1 cellular context compared by ENCODE assay signal in the genomic region with DNA sequence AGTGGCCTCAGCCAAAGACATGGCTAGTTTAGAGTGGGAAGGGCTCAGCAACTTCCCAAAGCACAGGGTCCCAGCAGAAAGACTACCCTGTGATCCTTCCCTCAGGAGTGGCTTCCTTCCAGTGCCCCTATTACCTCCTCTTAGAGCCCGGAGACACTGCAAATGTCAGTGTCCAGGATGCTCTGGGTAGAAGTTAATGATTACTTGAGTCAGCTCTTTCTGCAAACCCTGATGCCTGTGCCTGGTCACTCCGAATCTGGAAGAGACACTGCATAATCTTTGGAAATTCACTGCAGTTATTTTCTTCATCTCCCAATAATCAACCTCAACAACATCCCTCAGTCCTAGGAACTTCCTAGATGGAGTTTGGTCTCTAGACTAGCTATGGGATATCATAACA.
TF ChIP-seq lines count a peak whose summit lies in the region.

No MANE protein-coding gene starts in this region.

TF ChIP-seq in HepG2, 621 proteins besides CTCF, POLR2A, EP300 and RAD21 (continued from another document):
- TF ChIP-seq MAFK (conservative IDR thresholded peaks at IDR 0.05 in 1 of 2, IDR thresholded peaks at IDR 0.05 in 1 of 2; ENCODE audit: low read length in 2 of 2) = peak; percentile 67 to 74
- TF ChIP-seq CBX1 (IDR thresholded peaks at IDR 0.05; ENCODE audit: low read depth) = no peak
- no peak for TF ChIP-seq NRL (CRISPR knock-in tag; IDR thresholded peaks at IDR 0.05; ENCODE audit: borderline replicate concordance)
- TF ChIP-seq, protein P1, sequence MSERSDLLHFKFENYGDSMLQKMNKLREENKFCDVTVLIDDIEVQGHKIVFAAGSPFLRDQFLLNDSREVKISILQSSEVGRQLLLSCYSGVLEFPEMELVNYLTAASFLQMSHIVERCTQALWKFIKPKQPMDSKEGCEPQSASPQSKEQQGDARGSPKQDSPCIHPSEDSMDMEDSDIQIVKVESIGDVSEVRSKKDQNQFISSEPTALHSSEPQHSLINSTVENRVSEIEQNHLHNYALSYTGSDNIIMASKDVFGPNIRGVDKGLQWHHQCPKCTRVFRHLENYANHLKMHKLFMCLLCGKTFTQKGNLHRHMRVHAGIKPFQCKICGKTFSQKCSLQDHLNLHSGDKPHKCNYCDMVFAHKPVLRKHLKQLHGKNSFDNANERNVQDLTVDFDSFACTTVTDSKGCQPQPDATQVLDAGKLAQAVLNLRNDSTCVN (CRISPR knock-in tag; IDR thresholded peaks at IDR 0.05; ENCODE audit: borderline replicate concordance) = no peak
- no peak for TF ChIP-seq NR2F1 (CRISPR knock-in tag; IDR thresholded peaks at IDR 0.05)
- no peak for TF ChIP-seq HOXA5 (CRISPR knock-in tag; IDR thresholded peaks at IDR 0.05)
- no peak for TF ChIP-seq SRF (IDR thresholded peaks at IDR 0.05; ENCODE audit: low read depth, low read length)
- TF ChIP-seq ZNF883 (CRISPR knock-in tag; IDR thresholded peaks at IDR 0.05; ENCODE audit: not compliant biosample characterization) = no peak
- peak; percentile 55 for TF ChIP-seq MAFF (IDR thresholded peaks at IDR 0.05; ENCODE audit: low read depth, low read length)
- TF ChIP-seq ZNF780A (CRISPR knock-in tag; IDR thresholded peaks at IDR 0.05) = no peak
- TF ChIP-seq, protein P2, sequence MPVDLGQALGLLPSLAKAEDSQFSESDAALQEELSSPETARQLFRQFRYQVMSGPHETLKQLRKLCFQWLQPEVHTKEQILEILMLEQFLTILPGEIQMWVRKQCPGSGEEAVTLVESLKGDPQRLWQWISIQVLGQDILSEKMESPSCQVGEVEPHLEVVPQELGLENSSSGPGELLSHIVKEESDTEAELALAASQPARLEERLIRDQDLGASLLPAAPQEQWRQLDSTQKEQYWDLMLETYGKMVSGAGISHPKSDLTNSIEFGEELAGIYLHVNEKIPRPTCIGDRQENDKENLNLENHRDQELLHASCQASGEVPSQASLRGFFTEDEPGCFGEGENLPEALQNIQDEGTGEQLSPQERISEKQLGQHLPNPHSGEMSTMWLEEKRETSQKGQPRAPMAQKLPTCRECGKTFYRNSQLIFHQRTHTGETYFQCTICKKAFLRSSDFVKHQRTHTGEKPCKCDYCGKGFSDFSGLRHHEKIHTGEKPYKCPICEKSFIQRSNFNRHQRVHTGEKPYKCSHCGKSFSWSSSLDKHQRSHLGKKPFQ (CRISPR knock-in tag; IDR thresholded peaks at IDR 0.05; ENCODE audit: insufficient replicate concordance) = no peak
